ENCODE assay signal across 1 cellular context in genomic region chr3:13891492-13892073, GRCh38.
TF ChIP-seq lines count a peak whose summit lies in the region.

No MANE protein-coding gene starts in this region.

TF ChIP-seq in H1, 55 proteins besides CTCF, POLR2A, EP300 and RAD21 (continued from another document):
- no peak for TF ChIP-seq EGR1 (IDR thresholded peaks at IDR 0.05; ENCODE audit: borderline replicate concordance, low read depth, low read length)
- peak; percentile 74 for TF ChIP-seq SIX5 (IDR thresholded peaks at IDR 0.05; ENCODE audit: low read depth, low read length)
TF ChIP-seq in H1: peak in this region for 2.
